Comparison of ENCODE assay signal across 1 cellular context in the genomic region with DNA sequence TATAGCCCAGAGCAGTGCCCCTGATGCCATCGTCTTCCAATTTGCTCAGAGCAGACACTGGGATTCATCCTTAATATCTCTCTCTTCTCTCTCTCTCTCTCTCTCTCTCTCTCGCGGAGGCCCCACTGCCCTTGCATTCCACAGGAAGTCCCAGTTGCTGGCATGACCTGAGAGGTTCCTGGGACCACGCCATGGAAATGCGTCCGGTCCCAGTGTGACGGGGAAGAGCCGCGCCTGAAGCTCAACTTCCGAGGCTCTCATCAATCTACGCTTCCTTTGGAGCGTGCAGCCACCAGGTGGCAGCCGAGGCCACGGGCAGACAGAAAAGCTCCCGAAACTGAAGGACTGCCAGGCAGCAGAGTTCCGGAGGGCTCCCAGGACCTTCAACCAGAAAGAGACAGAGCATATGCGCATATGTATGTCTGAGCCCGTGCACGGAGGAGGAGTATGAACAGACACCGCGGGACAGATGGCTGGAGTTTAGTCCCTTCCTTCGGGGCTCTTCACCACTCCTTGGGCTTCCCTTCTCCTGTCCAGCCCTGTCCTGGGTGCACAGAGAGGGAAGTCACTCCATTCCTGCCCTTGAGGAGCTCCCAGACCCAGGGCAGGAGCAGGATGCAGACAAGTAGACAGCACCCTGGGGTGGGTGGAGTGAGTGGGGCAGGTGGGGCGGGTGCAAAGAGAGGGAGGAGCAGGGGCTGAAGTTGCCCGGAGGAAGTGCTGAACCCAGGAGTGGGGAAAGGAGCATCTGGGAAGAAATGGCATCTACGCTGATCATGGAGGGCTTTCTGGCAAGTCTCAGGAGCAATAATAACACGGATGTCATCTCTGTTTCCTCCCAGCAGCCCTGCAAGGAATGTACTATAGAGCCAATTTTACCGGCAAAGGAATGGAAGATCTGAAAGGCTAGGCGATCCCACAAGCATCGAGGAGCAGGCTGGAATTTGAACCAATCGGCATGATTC.
A peak's percentile ranks its signal among the peaks of the same experiment; 100 is the strongest.
TF ChIP-seq lines count a peak whose summit lies in the region.

No MANE protein-coding gene starts in this region.

TF ChIP-seq in K562, 482 proteins besides CTCF, POLR2A, EP300 and RAD21 (continued from another document and continues in another):
- TF ChIP-seq, protein P1, sequence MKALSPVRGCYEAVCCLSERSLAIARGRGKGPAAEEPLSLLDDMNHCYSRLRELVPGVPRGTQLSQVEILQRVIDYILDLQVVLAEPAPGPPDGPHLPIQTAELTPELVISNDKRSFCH (CRISPR knock-in tag; IDR thresholded peaks at IDR 0.05), result no peak
- TF ChIP-seq, protein P1 (tag; IDR thresholded peaks at IDR 0.05), result 0 out of 2 replicates have a peak, but pooled peaks have one; percentile 18
- peak; percentile 65 for TF ChIP-seq MYC (IDR thresholded peaks at IDR 0.05; ENCODE audit: low read depth, low read length)
- no peak for TF ChIP-seq MYC (CRISPR knock-in tag; IDR thresholded peaks at IDR 0.05; ENCODE audit: borderline replicate concordance, low read depth)
- TF ChIP-seq CHD4 (IDR thresholded peaks at IDR 0.05; ENCODE audit: insufficient read depth, insufficient replicate concordance, low read depth, low read length, poor library complexity, severe bottlenecking), result no peak
- no peak for TF ChIP-seq ZNF780A (CRISPR knock-in tag; IDR thresholded peaks at IDR 0.05)
- 0 out of 2 replicates have a peak, but pooled peaks have one; percentile 36 for TF ChIP-seq RUNX1 (IDR thresholded peaks at IDR 0.05; ENCODE audit: low read depth)
- TF ChIP-seq, protein P2, sequence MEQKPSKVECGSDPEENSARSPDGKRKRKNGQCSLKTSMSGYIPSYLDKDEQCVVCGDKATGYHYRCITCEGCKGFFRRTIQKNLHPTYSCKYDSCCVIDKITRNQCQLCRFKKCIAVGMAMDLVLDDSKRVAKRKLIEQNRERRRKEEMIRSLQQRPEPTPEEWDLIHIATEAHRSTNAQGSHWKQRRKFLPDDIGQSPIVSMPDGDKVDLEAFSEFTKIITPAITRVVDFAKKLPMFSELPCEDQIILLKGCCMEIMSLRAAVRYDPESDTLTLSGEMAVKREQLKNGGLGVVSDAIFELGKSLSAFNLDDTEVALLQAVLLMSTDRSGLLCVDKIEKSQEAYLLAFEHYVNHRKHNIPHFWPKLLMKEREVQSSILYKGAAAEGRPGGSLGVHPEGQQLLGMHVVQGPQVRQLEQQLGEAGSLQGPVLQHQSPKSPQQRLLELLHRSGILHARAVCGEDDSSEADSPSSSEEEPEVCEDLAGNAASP (IDR thresholded peaks at IDR 0.05), result no peak
- TF ChIP-seq ELF2 (CRISPR knock-in tag; IDR thresholded peaks at IDR 0.05), result peak; percentile 80; the same call in 1 of the 2 replicates
- TF ChIP-seq, protein P3, sequence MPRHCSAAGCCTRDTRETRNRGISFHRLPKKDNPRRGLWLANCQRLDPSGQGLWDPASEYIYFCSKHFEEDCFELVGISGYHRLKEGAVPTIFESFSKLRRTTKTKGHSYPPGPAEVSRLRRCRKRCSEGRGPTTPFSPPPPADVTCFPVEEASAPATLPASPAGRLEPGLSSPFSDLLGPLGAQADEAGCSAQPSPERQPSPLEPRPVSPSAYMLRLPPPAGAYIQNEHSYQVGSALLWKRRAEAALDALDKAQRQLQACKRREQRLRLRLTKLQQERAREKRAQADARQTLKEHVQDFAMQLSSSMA (CRISPR knock-in tag; IDR thresholded peaks at IDR 0.05), result no peak
- 0 out of 2 replicates have a peak, but pooled peaks have one; percentile 13 for TF ChIP-seq HLTF (IDR thresholded peaks at IDR 0.05)
- TF ChIP-seq ZZZ3 (IDR thresholded peaks at IDR 0.05), result no peak
- TF ChIP-seq, protein P4, sequence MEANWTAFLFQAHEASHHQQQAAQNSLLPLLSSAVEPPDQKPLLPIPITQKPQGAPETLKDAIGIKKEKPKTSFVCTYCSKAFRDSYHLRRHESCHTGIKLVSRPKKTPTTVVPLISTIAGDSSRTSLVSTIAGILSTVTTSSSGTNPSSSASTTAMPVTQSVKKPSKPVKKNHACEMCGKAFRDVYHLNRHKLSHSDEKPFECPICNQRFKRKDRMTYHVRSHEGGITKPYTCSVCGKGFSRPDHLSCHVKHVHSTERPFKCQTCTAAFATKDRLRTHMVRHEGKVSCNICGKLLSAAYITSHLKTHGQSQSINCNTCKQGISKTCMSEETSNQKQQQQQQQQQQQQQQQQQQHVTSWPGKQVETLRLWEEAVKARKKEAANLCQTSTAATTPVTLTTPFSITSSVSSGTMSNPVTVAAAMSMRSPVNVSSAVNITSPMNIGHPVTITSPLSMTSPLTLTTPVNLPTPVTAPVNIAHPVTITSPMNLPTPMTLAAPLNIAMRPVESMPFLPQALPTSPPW (CRISPR knock-in tag; IDR thresholded peaks at IDR 0.05), result peak; percentile 53
- TF ChIP-seq PHF21A (IDR thresholded peaks at IDR 0.05; ENCODE audit: borderline replicate concordance, low read depth), result no peak
- TF ChIP-seq FOXP1 (CRISPR knock-in tag; IDR thresholded peaks at IDR 0.05), result no peak
- TF ChIP-seq, protein P5, sequence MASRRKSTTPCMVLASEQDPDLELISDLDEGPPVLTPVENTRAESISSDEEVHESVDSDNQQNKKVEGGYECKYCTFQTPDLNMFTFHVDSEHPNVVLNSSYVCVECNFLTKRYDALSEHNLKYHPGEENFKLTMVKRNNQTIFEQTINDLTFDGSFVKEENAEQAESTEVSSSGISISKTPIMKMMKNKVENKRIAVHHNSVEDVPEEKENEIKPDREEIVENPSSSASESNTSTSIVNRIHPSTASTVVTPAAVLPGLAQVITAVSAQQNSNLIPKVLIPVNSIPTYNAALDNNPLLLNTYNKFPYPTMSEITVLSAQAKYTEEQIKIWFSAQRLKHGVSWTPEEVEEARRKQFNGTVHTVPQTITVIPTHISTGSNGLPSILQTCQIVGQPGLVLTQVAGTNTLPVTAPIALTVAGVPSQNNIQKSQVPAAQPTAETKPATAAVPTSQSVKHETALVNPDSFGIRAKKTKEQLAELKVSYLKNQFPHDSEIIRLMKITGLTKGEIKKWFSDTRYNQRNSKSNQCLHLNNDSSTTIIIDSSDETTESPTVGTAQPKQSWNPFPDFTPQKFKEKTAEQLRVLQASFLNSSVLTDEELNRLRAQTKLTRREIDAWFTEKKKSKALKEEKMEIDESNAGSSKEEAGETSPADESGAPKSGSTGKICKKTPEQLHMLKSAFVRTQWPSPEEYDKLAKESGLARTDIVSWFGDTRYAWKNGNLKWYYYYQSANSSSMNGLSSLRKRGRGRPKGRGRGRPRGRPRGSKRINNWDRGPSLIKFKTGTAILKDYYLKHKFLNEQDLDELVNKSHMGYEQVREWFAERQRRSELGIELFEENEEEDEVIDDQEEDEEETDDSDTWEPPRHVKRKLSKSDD (conservative IDR thresholded peaks at IDR 0.05; ENCODE audit: low read length), result peak; percentile 79; the same call in 1 of the 2 replicates
- no peak for TF ChIP-seq ZNF785 (CRISPR knock-in tag; IDR thresholded peaks at IDR 0.05)
- no peak for TF ChIP-seq DDX20 (tag; IDR thresholded peaks at IDR 0.05; ENCODE audit: low read depth)
- TF ChIP-seq MIER1 (IDR thresholded peaks at IDR 0.05; ENCODE audit: low read depth), result no peak
- peak; percentile 93 for TF ChIP-seq ETV1 (tag; conservative IDR thresholded peaks at IDR 0.05; ENCODE audit: low read depth)
- TF ChIP-seq ZNF695 (CRISPR knock-in tag; IDR thresholded peaks at IDR 0.05), result no peak
- TF ChIP-seq BCL6 (CRISPR knock-in tag; IDR thresholded peaks at IDR 0.05), result no peak
- TF ChIP-seq SMAD4 (CRISPR knock-in tag; conservative IDR thresholded peaks at IDR 0.05), result peak; percentile 30; the same call in 1 of the 2 replicates
- no peak for TF ChIP-seq SUPT5H (IDR thresholded peaks at IDR 0.05)
- TF ChIP-seq CTBP1 (IDR thresholded peaks at IDR 0.05; ENCODE audit: borderline replicate concordance), result peak; percentile 90; the same call in 1 of the 2 replicates
- no peak for TF ChIP-seq SNIP1 (IDR thresholded peaks at IDR 0.05; ENCODE audit: low read depth)
- TF ChIP-seq TARDBP (IDR thresholded peaks at IDR 0.05), result peak; percentile 60; the same call in 1 of the 2 replicates
- no peak for TF ChIP-seq HOXB6 (CRISPR knock-in tag; IDR thresholded peaks at IDR 0.05; ENCODE audit: borderline replicate concordance)
- no peak for TF ChIP-seq RAD51 (IDR thresholded peaks at IDR 0.05; ENCODE audit: borderline replicate concordance, low read depth)
- peak; percentile 94 for TF ChIP-seq PHF20 (IDR thresholded peaks at IDR 0.05; ENCODE audit: partially characterized antibody)
- TF ChIP-seq ZFP36 (IDR thresholded peaks at IDR 0.05; ENCODE audit: low read depth, low read length, partially characterized antibody), result peak; percentile 25
- TF ChIP-seq CEBPG (CRISPR knock-in tag; IDR thresholded peaks at IDR 0.05), result no peak
- no peak for TF ChIP-seq CEBPG (tag; conservative IDR thresholded peaks at IDR 0.05 in 1 of 2, IDR thresholded peaks at IDR 0.05 in 1 of 2)
- TF ChIP-seq ZNF717 (CRISPR knock-in tag; IDR thresholded peaks at IDR 0.05), result no peak
- TF ChIP-seq DMBX1 (CRISPR knock-in tag; IDR thresholded peaks at IDR 0.05; ENCODE audit: borderline replicate concordance), result no peak
- no peak for TF ChIP-seq SP2 (IDR thresholded peaks at IDR 0.05; ENCODE audit: extremely low read depth, low read depth, low read length, poor library complexity, severe bottlenecking)
- TF ChIP-seq TCF7 (IDR thresholded peaks at IDR 0.05; ENCODE audit: borderline replicate concordance), result peak; percentile 57; the same call in 1 of the 2 replicates
- no peak for TF ChIP-seq HNRNPH1 (optimal IDR thresholded peaks at IDR 0.05; ENCODE audit: low read depth, low read length)
- TF ChIP-seq PTTG1 (tag; IDR thresholded peaks at IDR 0.05; ENCODE audit: low read depth), result no peak
- TF ChIP-seq CXXC5 (CRISPR knock-in tag; IDR thresholded peaks at IDR 0.05), result peak; percentile 62
- TF ChIP-seq KDM5B (IDR thresholded peaks at IDR 0.05; ENCODE audit: insufficient replicate concordance, low read depth, low read length), result no peak
- TF ChIP-seq, protein P6, sequence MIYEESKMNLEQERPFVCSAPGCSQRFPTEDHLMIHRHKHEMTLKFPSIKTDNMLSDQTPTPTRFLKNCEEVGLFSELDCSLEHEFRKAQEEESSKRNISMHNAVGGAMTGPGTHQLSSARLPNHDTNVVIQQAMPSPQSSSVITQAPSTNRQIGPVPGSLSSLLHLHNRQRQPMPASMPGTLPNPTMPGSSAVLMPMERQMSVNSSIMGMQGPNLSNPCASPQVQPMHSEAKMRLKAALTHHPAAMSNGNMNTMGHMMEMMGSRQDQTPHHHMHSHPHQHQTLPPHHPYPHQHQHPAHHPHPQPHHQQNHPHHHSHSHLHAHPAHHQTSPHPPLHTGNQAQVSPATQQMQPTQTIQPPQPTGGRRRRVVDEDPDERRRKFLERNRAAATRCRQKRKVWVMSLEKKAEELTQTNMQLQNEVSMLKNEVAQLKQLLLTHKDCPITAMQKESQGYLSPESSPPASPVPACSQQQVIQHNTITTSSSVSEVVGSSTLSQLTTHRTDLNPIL (CRISPR knock-in tag; IDR thresholded peaks at IDR 0.05), result no peak
- TF ChIP-seq HDAC3 (IDR thresholded peaks at IDR 0.05; ENCODE audit: borderline replicate concordance, partially characterized antibody), result no peak
- TF ChIP-seq, protein P7, sequence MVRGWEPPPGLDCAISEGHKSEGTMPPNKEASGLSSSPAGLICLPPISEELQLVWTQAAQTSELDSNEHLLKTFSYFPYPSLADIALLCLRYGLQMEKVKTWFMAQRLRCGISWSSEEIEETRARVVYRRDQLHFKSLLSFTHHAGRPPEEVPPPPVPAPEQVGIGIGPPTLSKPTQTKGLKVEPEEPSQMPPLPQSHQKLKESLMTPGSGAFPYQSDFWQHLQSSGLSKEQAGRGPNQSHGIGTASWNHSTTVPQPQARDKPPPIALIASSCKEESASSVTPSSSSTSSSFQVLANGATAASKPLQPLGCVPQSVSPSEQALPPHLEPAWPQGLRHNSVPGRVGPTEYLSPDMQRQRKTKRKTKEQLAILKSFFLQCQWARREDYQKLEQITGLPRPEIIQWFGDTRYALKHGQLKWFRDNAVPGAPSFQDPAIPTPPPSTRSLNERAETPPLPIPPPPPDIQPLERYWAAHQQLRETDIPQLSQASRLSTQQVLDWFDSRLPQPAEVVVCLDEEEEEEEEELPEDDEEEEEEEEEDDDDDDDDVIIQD (CRISPR knock-in tag; IDR thresholded peaks at IDR 0.05), result no peak
- TF ChIP-seq, protein P8, sequence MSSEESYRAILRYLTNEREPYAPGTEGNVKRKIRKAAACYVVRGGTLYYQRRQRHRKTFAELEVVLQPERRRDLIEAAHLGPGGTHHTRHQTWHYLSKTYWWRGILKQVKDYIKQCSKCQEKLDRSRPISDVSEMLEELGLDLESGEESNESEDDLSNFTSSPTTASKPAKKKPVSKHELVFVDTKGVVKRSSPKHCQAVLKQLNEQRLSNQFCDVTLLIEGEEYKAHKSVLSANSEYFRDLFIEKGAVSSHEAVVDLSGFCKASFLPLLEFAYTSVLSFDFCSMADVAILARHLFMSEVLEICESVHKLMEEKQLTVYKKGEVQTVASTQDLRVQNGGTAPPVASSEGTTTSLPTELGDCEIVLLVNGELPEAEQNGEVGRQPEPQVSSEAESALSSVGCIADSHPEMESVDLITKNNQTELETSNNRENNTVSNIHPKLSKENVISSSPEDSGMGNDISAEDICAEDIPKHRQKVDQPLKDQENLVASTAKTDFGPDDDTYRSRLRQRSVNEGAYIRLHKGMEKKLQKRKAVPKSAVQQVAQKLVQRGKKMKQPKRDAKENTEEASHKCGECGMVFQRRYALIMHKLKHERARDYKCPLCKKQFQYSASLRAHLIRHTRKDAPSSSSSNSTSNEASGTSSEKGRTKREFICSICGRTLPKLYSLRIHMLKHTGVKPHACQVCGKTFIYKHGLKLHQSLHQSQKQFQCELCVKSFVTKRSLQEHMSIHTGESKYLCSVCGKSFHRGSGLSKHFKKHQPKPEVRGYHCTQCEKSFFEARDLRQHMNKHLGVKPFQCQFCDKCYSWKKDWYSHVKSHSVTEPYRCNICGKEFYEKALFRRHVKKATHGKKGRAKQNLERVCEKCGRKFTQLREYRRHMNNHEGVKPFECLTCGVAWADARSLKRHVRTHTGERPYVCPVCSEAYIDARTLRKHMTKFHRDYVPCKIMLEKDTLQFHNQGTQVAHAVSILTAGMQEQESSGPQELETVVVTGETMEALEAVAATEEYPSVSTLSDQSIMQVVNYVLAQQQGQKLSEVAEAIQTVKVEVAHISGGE (CRISPR knock-in tag; IDR thresholded peaks at IDR 0.05), result peak in 1 of 3 experiments; percentile 83; a peak in 2 of 6 replicates
- TF ChIP-seq ZNF124 (CRISPR knock-in tag; IDR thresholded peaks at IDR 0.05), result no peak
- TF ChIP-seq FOS (IDR thresholded peaks at IDR 0.05; ENCODE audit: extremely low read depth, insufficient read length), result no peak
- no peak for TF ChIP-seq ARHGAP35 (IDR thresholded peaks at IDR 0.05; ENCODE audit: partially characterized antibody)
- TF ChIP-seq CSDE1 (IDR thresholded peaks at IDR 0.05), result no peak; a peak in 1 of 4 replicates
